In the genomic region with DNA sequence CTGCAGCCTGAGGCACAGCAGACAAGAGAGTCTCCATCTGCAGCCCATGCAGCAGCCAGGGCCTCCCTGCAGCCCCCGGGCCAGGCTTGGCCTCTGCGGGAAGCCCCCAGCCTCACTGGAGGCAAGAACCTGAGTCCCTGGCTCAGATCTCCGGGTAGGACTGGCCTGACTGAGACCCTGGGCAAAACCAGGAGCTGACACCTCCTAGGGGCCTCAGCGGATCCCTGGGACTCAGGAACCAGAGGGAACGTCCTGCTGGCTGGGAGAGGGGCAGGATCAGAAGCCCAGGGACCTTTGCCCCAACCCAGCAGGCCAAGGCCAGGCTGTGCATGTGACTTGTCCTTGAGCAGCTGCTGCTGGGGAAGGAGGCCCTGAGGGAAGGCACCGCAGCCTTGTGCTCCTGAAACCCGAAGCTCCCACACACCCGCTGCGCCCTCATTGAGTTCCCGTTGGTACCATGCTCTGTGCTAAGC, we compare ENCODE assay signal across 25 cellular contexts. TPM values are rescaled to one million over a fixed set of nuclear protein-coding genes. Genes with fewer than 3 reads are reported as not detected.
"Had no signal": no experiment of that assay in that cellular context is flagged by ENCODE, and none has a peak within 500 bp of the region (broad histone marks: within the 10 kb centered on the region; RNA-seq: fewer than 3 reads in every experiment).

No MANE protein-coding gene starts in this region.

- H3K4me3 ChIP-seq: gastrocnemius medialis, heart right ventricle, left lung, right atrium auricular region, stomach had no signal

- ATAC-seq: activated T-cell treated with anti-CD3 and anti-CD28 coated beads, Interleukin-2, amount 50 U/mL, for 4 hours; effector memory CD8-positive, alpha-beta T cell; gastrocnemius medialis; heart right ventricle; left lung; natural killer cell; WTC11 had no signal

- H3K9me3 ChIP-seq: gastrocnemius medialis, heart right ventricle, left lung, right atrium auricular region, stomach had no signal

- DNase-seq: activated CD4-positive, alpha-beta memory T cell treated with anti-CD3 and anti-CD28 coated beads, Interleukin-2, amount 10 ng/mL, durations not matched to agents 7 days and 5 days; activated CD4-positive, alpha-beta T cell treated with anti-CD3 and anti-CD28 coated beads for 4 hours; activated gamma-delta T cell; activated T-cell treated with anti-CD3 and anti-CD28 coated beads, Interleukin-2, amount 50 U/mL, for 4 hours; anterior cingulate cortex; cerebellar nuclear complex; dermis blood vessel endothelial cell; effector memory CD8-positive, alpha-beta T cell; gastrocnemius medialis; heart right ventricle; left lung; mesenchymal stem cell; natural killer cell; nucleus accumbens; stimulated activated CD4-positive, alpha-beta T cell treated with anti-CD3 and anti-CD28 coated beads, Interleukin-1b, Interleukin-23, amount 100 ng/mL, for 48 hours; stomach; T-helper 2 cell had no signal

- H3K4me1 ChIP-seq: left lung, right atrium auricular region had no signal

- FAIRE-seq: keratinocyte, TTC549, urothelium cell line had no signal

- H3K36me3 ChIP-seq: gastrocnemius medialis, heart right ventricle, left lung, right atrium auricular region, stomach had no signal

- H3K27ac ChIP-seq: gastrocnemius medialis, heart right ventricle, left lung, right atrium auricular region, stomach had no signal

RNA-seq across cellular contexts. Expression of a gene that starts 1.7 kb away (rescaled TPM):
- total RNA-seq: gastrocnemius medialis, progenitor cell of endocrine pancreas, right atrium auricular region had no signal
- polyA plus RNA-seq: heart right ventricle had no signal

RNA-seq across cellular contexts. Expression of a gene that starts 14.8 kb away (rescaled TPM):
- total RNA-seq: gastrocnemius medialis, progenitor cell of endocrine pancreas, WTC11 had no signal

RNA-seq across cellular contexts. Expression of a gene that starts 17.1 kb away (rescaled TPM):
- total RNA-seq: activated CD4-positive, alpha-beta memory T cell treated with anti-CD3 and anti-CD28 coated beads, Interleukin-2, amount 10 ng/mL, durations not matched to agents 7 days and 5 days; activated T-cell treated with anti-CD3 and anti-CD28 coated beads, Interleukin-2, amount 50 U/mL, for 4 hours; dermis blood vessel endothelial cell; epithelial cell of proximal tubule; gastrocnemius medialis; heart right ventricle; left lung; progenitor cell of endocrine pancreas; right atrium auricular region; stomach; WTC11 had no signal
- polyA plus RNA-seq: heart right ventricle, keratinocyte, stomach, thymus had no signal

RNA-seq across cellular contexts. Expression of a gene that starts 28.0 kb away (rescaled TPM):
- total RNA-seq: activated CD4-positive, alpha-beta memory T cell treated with anti-CD3 and anti-CD28 coated beads, Interleukin-2, amount 10 ng/mL, durations not matched to agents 7 days and 5 days; dermis blood vessel endothelial cell; epithelial cell of proximal tubule; gastrocnemius medialis; left lung; right atrium auricular region; stomach had no signal
- polyA plus RNA-seq: heart right ventricle, keratinocyte, stomach had no signal
